Comparison of ENCODE assay signal across 7 cellular contexts in genomic region chr15:78148392-78149067, GRCh38. TPM values are rescaled to one million over a fixed set of nuclear protein-coding genes. Genes with fewer than 3 reads are reported as not detected.
A peak's percentile ranks its signal among the peaks of the same experiment; 100 is the strongest.
DNase-seq lines count a peak whose midpoint lies in the region; ATAC-seq and TF ChIP-seq lines count a peak whose summit lies in the region.

No MANE protein-coding gene starts in this region.

- DNase-seq in Karpas-422 = peak; percentile 64
- DNase-seq in NCI-H1105 treated with DMSO at 0.1 percent for 48 hours (lab: John Stamatoyannopoulos, UW) = no peak
- DNase-seq in ecto neural progenitor cell (ENCODE audit: low spot score) = no peak
- DNase-seq in dedifferentiated amniotic fluid mesenchymal stem cell (ENCODE audit: extremely low spot score) = no peak

- no peaks in the 10 kb centered on the region for H3K9me3 ChIP-seq in Karpas-422 (ENCODE audit: low read length)
- no peaks in the 10 kb centered on the region for H3K9me3 ChIP-seq in endocrine pancreas (ENCODE audit: control insufficient read depth, low read length)
- no peaks in the 10 kb centered on the region for H3K9me3 ChIP-seq in parathyroid adenoma (ENCODE audit: control insufficient read depth, low read length)

- H3K79me2 ChIP-seq in Karpas-422 (ENCODE audit: low read length) = peaks cover 44% of the 10 kb centered on the region
- peaks cover 10% of the 10 kb centered on the region for H3K79me2 ChIP-seq in parathyroid adenoma

- H4K20me1 ChIP-seq in Karpas-422 (ENCODE audit: insufficient read depth, low read depth, low read length) = no peaks in the 10 kb centered on the region

- H3K9me2 ChIP-seq in Karpas-422 (replicated peaks; ENCODE audit: insufficient read depth, low read length) = no peaks in the 10 kb centered on the region

- H3K4me3 ChIP-seq in Karpas-422 (ENCODE audit: low read length) = peak overlapping the region; percentile 79
- H3K4me3 ChIP-seq in endocrine pancreas (ENCODE audit: control insufficient read depth, insufficient read depth, low read length) = peak overlapping the region; percentile 83
- H3K4me3 ChIP-seq in parathyroid adenoma (ENCODE audit: low read depth, low read length) = peak overlapping the region; percentile 66

- H3K27ac ChIP-seq in Karpas-422 (ENCODE audit: low read length) = no peak overlapping the region
- H3K27ac ChIP-seq in parathyroid adenoma = peak overlapping the region; percentile 64

- H3K36me3 ChIP-seq in Karpas-422 (ENCODE audit: insufficient read depth, low read length) (peaks cover 9% of the 10 kb centered on the region; the same call in 1 of the 2 replicates), endocrine pancreas (ENCODE audit: control insufficient read depth, insufficient read depth, low read length) (no peaks in the 10 kb centered on the region), parathyroid adenoma (ENCODE audit: control insufficient read depth, insufficient read depth, low read length) (no peaks in the 10 kb centered on the region)

- ATAC-seq in GM19035 (IDR thresholded peaks at IDR 0.05; ENCODE audit: unreplicated experiment) = peak; percentile 10

- H2AFZ ChIP-seq in Karpas-422 (ENCODE audit: low read length) (peak overlapping the region; percentile 70; the same call in 1 of the 2 replicates), parathyroid adenoma (peak overlapping the region; percentile 74)

- peaks cover 17% of the 10 kb centered on the region for H3K4me1 ChIP-seq in Karpas-422 (ENCODE audit: low read length)
- H3K4me1 ChIP-seq in endocrine pancreas (ENCODE audit: control insufficient read depth, insufficient read depth, low read length) = peaks cover 6% of the 10 kb centered on the region
- no peaks in the 10 kb centered on the region for H3K4me1 ChIP-seq in parathyroid adenoma

- H3K9ac ChIP-seq in Karpas-422 (ENCODE audit: low read length) (peak overlapping the region; percentile 80), endocrine pancreas (ENCODE audit: control insufficient read depth, insufficient read depth, low read length) (peak overlapping the region; percentile 68), parathyroid adenoma (no peak overlapping the region)

- no peaks in the 10 kb centered on the region for H3K27me3 ChIP-seq in Karpas-422 (ENCODE audit: low read length)
- H3K27me3 ChIP-seq in endocrine pancreas (ENCODE audit: control insufficient read depth, insufficient read depth, low read length) = no peaks in the 10 kb centered on the region
- no peaks in the 10 kb centered on the region for H3K27me3 ChIP-seq in parathyroid adenoma (ENCODE audit: control insufficient read depth, insufficient read depth, low read length)

- no peak for TF ChIP-seq CTCF in parathyroid adenoma (IDR thresholded peaks at IDR 0.05)

- H3K4me2 ChIP-seq in Karpas-422 (ENCODE audit: low read depth, low read length, poor library complexity, severe bottlenecking) (peak overlapping the region; percentile 100), parathyroid adenoma (ENCODE audit: low read length) (peak overlapping the region; percentile 86)

RNA-seq across cellular contexts. Expression of gene IDH3A, which starts 0.6 kb away (rescaled TPM):
- total RNA-seq in Karpas-422 (2014; rRNA removed; shearing (Covaris generic); ENCODE audit: low replicate concordance) = 49.3 and 57.2 TPM in 2 replicates

RNA-seq across cellular contexts. Expression of gene CIB2, which starts 17.3 kb away (rescaled TPM):
- 1.1 and 4.4 TPM in 2 replicates for total RNA-seq in Karpas-422 (2014; rRNA removed; shearing (Covaris generic); ENCODE audit: low replicate concordance)

RNA-seq across cellular contexts. Expression of gene SH2D7, which starts 56.2 kb away (rescaled TPM):
- total RNA-seq in Karpas-422 (2014; rRNA removed; shearing (Covaris generic); ENCODE audit: low replicate concordance) = not detected in 2 replicates
